In genomic region chr3:15959434-15959811, GRCh38 we compare ENCODE assay signal across 27 cellular contexts.
"Had no signal": no experiment of that assay in that cellular context is flagged by ENCODE, and none has a peak within 500 bp of the region (broad histone marks: within the 10 kb centered on the region; RNA-seq: fewer than 3 reads in every experiment).

No MANE protein-coding gene starts in this region.

- H3K4me1 Mint-ChIP-seq: activated B cell treated with CpG ODN at 0.5 μM for 24 hours; activated CD4-positive, alpha-beta T cell treated with anti-CD3 and anti-CD28 coated beads for 36 hours; activated naive CD8-positive, alpha-beta T cell treated with anti-CD3 and anti-CD28 coated beads, Interleukin-2, amount 50 U/mL, for 24 hours; naive thymus-derived CD4-positive, alpha-beta T cell had no signal

- H3K36me3 ChIP-seq: ascending aorta, breast epithelium, heart left ventricle, right lobe of liver, thoracic aorta had no signal

- H3K9me3 Mint-ChIP-seq: activated B cell treated with CpG ODN at 0.5 μM for 24 hours; activated CD4-positive, alpha-beta memory T cell treated with anti-CD3 and anti-CD28 coated beads for 36 hours; activated naive CD8-positive, alpha-beta T cell treated with anti-CD3 and anti-CD28 coated beads, Interleukin-2, amount 50 U/mL, for 24 hours; type B pancreatic cell had no signal

- H3K9me3 ChIP-seq: ascending aorta, breast epithelium, heart left ventricle, right lobe of liver, thoracic aorta had no signal

- FAIRE-seq: islet of Langerhans had no signal

- H3K27ac Mint-ChIP-seq: activated B cell treated with CpG ODN at 0.5 μM for 24 hours; activated CD4-positive, alpha-beta memory T cell treated with anti-CD3 and anti-CD28 coated beads for 36 hours; activated CD4-positive, alpha-beta T cell treated with anti-CD3 and anti-CD28 coated beads for 36 hours; activated naive CD8-positive, alpha-beta T cell treated with anti-CD3 and anti-CD28 coated beads, Interleukin-2, amount 50 U/mL, for 24 hours; naive thymus-derived CD4-positive, alpha-beta T cell; type B pancreatic cell had no signal

- H3K4me3 Mint-ChIP-seq: activated B cell treated with CpG ODN at 0.5 μM for 24 hours; activated CD4-positive, alpha-beta memory T cell treated with anti-CD3 and anti-CD28 coated beads for 36 hours; activated CD4-positive, alpha-beta T cell treated with anti-CD3 and anti-CD28 coated beads for 36 hours; activated naive CD8-positive, alpha-beta T cell treated with anti-CD3 and anti-CD28 coated beads, Interleukin-2, amount 50 U/mL, for 24 hours; naive thymus-derived CD4-positive, alpha-beta T cell; neural crest cell; type B pancreatic cell had no signal

- DNase-seq: activated B cell treated with CpG ODN at 0.5 μM for 24 hours; activated CD4-positive, alpha-beta memory T cell treated with anti-CD3 and anti-CD28 coated beads for 36 hours; activated CD4-positive, alpha-beta T cell treated with anti-CD3 and anti-CD28 coated beads for 36 hours; activated gamma-delta T cell; activated naive CD4-positive, alpha-beta T cell treated with anti-CD3 and anti-CD28 coated beads, Interleukin-2, amount 50 U/mL, for 16 hours; activated naive CD8-positive, alpha-beta T cell treated with anti-CD3 and anti-CD28 coated beads, Interleukin-2, amount 50 U/mL, for 24 hours; activated T-cell treated with anti-CD3 and anti-CD28 coated beads, Interleukin-2, amount 50 U/mL, for 48 hours; cerebellar nuclear complex; cortex of kidney; heart left ventricle; left cardiac atrium; naive thymus-derived CD4-positive, alpha-beta T cell; occipital lobe; posterior cingulate gyrus; right lobe of liver; stimulated activated CD4-positive, alpha-beta T cell treated with anti-CD3 and anti-CD28 coated beads, Interleukin-4, amount 100 ng/mL, for 1 hour; stimulated activated naive CD4-positive, alpha-beta T cell; T-helper 1 cell; T-helper 9 cell had no signal

- H3K36me3 Mint-ChIP-seq: activated CD4-positive, alpha-beta memory T cell treated with anti-CD3 and anti-CD28 coated beads for 36 hours; naive thymus-derived CD4-positive, alpha-beta T cell; type B pancreatic cell had no signal

- H3K4me3 ChIP-seq: ascending aorta, breast epithelium, heart left ventricle, right lobe of liver, skin epidermis, thoracic aorta had no signal

- H3K27me3 ChIP-seq: ascending aorta, breast epithelium, heart left ventricle, right lobe of liver had no signal

- H3K4me1 ChIP-seq: ascending aorta, breast epithelium, right lobe of liver had no signal

- H3K27ac ChIP-seq: ascending aorta, breast epithelium, epithelial cell of prostate, right lobe of liver, skin epidermis, thoracic aorta had no signal

- H3K27me3 Mint-ChIP-seq: activated B cell treated with CpG ODN at 0.5 μM for 24 hours; activated CD4-positive, alpha-beta memory T cell treated with anti-CD3 and anti-CD28 coated beads for 36 hours; activated CD4-positive, alpha-beta T cell treated with anti-CD3 and anti-CD28 coated beads for 36 hours had no signal
